Comparison of ENCODE assay signal across 32 cellular contexts in the genomic region with DNA sequence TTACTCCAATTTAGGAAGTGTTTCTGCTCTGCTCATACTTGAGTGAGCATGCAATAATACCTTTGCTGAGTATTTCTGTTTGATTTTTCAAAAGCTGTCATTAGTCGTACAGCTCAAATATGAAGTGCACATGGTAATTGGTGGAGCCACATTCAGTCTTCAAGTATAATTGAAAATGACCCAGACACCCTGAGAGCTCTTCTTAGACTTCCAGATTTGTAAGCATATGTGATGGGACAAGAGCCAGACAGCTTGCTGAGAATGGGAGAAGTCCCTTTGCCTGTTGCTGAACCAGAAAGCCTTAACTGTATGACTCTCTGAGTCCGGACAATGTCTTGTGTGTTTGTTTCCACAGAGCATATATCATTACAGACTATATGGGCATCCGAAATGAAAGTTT.
"Had no signal": no experiment of that assay in that cellular context is flagged by ENCODE, and none has a peak within 500 bp of the region (broad histone marks: within the 10 kb centered on the region; RNA-seq: fewer than 3 reads in every experiment).

No MANE protein-coding gene starts in this region.

- ATAC-seq: activated naive CD4-positive, alpha-beta T cell treated with anti-CD3 and anti-CD28 coated beads, Interleukin-2, amount 50 U/mL, for 72 hours; activated naive CD8-positive, alpha-beta T cell treated with anti-CD3 and anti-CD28 coated beads, Interleukin-2, amount 50 U/mL, for 24 hours; activated T-cell treated with anti-CD3 and anti-CD28 coated beads, Interleukin-2, amount 50 U/mL, for 4 hours; body of pancreas; Panc1; Right ventricle myocardium inferior; T-cell had no signal

- H3K27ac Mint-ChIP-seq: activated B cell treated with CpG ODN at 0.5 μM for 24 hours; activated CD4-positive, alpha-beta T cell treated with anti-CD3 and anti-CD28 coated beads, Interleukin-2, amount 10 ng/mL, durations not matched to agents 24 days and 14 days; activated naive CD4-positive, alpha-beta T cell treated with anti-CD3 and anti-CD28 coated beads, Interleukin-2, amount 50 U/mL, for 72 hours; activated naive CD8-positive, alpha-beta T cell treated with anti-CD3 and anti-CD28 coated beads, Interleukin-2, amount 50 U/mL, for 24 hours; dendritic cell treated with granulocyte-macrophage colony-stimulating factor and Interleukin-4, amounts not matched to agents 40 ng/mL and 50 ng/mL, for 4 days; T-cell had no signal

- H3K4me3 ChIP-seq: ascending aorta, body of pancreas, SK-N-MC had no signal

- DNase-seq: activated B cell treated with CpG ODN at 0.5 μM for 24 hours; activated CD4-positive, alpha-beta T cell treated with anti-CD3 and anti-CD28 coated beads for 1 hour; activated CD4-positive, alpha-beta T cell treated with anti-CD3 and anti-CD28 coated beads, Interleukin-2, amount 10 ng/mL, durations not matched to agents 24 days and 14 days; activated CD4-positive, alpha-beta T cell treated with anti-CD3 and anti-CD28 coated beads, Interleukin-2, amount 50 U/mL, for 48 hours; activated CD8-positive, alpha-beta memory T cell treated with anti-CD3 and anti-CD28 coated beads for 24 hours; activated effector memory CD4-positive, alpha-beta T cell treated with anti-CD3 and anti-CD28 coated beads, Interleukin-2, amount 50 U/mL, for 16 hours; activated naive CD4-positive, alpha-beta T cell treated with Interleukin-2 at 50 U/mL for 16 hours; activated naive CD8-positive, alpha-beta T cell treated with anti-CD3 and anti-CD28 coated beads, Interleukin-2, amount 50 U/mL, for 24 hours; activated T-cell treated with anti-CD3 and anti-CD28 coated beads, Interleukin-2, amount 50 U/mL, for 4 hours; amniotic stem cell; body of pancreas; central memory CD4-positive, alpha-beta T cell; Karpas-422; MM.1S; NCI-H1417 treated with DMSO at 0.1 percent for 48 hours; NCI-H1694 treated with DMSO at 0.1 percent for 48 hours; NCI-H2029 treated with DMSO at 0.1 percent for 48 hours; NCI-H226; NCI-H510A treated with DMSO at 0.1 percent for 48 hours; NCI-H774; NK-92 treated with Interleukin-12 subunit alpha and Interleukin-12 subunit beta, amount 100 ng/mL, for 24 hours; OCI-M1; RPMI8226; T-cell; T-helper 2 cell; T1000 had no signal

- H3K9me3 Mint-ChIP-seq: activated CD4-positive, alpha-beta T cell treated with anti-CD3 and anti-CD28 coated beads, Interleukin-2, amount 10 ng/mL, durations not matched to agents 24 days and 14 days had no signal

- H3K27me3 Mint-ChIP-seq: activated B cell treated with CpG ODN at 0.5 μM for 24 hours; activated CD4-positive, alpha-beta T cell treated with anti-CD3 and anti-CD28 coated beads, Interleukin-2, amount 10 ng/mL, durations not matched to agents 24 days and 14 days; activated naive CD8-positive, alpha-beta T cell treated with anti-CD3 and anti-CD28 coated beads, Interleukin-2, amount 50 U/mL, for 24 hours; dendritic cell treated with granulocyte-macrophage colony-stimulating factor and Interleukin-4, amounts not matched to agents 40 ng/mL and 50 ng/mL, for 4 days; T-cell had no signal

- H3K4me1 Mint-ChIP-seq: activated B cell treated with CpG ODN at 0.5 μM for 24 hours; activated CD4-positive, alpha-beta T cell treated with anti-CD3 and anti-CD28 coated beads, Interleukin-2, amount 10 ng/mL, durations not matched to agents 24 days and 14 days; activated naive CD8-positive, alpha-beta T cell treated with anti-CD3 and anti-CD28 coated beads, Interleukin-2, amount 50 U/mL, for 24 hours; T-cell had no signal

- H3K4me3 Mint-ChIP-seq: activated B cell treated with CpG ODN at 0.5 μM for 24 hours; activated CD4-positive, alpha-beta T cell treated with anti-CD3 and anti-CD28 coated beads, Interleukin-2, amount 10 ng/mL, durations not matched to agents 24 days and 14 days; activated naive CD8-positive, alpha-beta T cell treated with anti-CD3 and anti-CD28 coated beads, Interleukin-2, amount 50 U/mL, for 24 hours; activated T-cell treated with anti-CD3 and anti-CD28 coated beads, Interleukin-2, amount 50 U/mL, for 4 hours; dendritic cell treated with granulocyte-macrophage colony-stimulating factor and Interleukin-4, amounts not matched to agents 40 ng/mL and 50 ng/mL, for 4 days; T-cell had no signal
